ENCODE assay signal across 11 cellular contexts in the genomic region with DNA sequence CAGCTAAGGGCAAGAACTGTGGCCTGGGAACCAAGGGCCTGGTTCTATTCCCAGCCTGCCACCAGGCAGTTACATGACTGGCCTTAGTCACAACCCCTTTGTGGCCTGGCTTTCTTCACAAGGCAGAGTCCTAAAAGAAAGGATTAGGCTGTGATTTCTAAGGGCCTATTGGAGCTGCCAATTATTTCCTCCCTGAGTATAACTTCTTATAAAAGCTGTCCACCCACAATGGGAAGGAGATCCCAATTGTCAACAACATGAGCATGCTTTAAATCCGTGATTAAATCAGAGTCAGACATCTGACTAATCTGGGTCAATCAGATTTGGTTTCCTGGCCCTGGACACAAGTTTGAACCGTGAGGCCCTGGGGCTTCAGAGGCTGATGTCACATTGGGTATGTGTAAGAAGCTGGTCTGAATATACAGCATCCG.
DNase-seq lines count a peak whose midpoint lies in the region; ATAC-seq, FAIRE-seq and TF ChIP-seq lines count a peak whose summit lies in the region.
"Had no signal": no experiment of that assay in that cellular context is flagged by ENCODE, and none has a peak within 500 bp of the region (broad histone marks: within the 10 kb centered on the region; RNA-seq: fewer than 3 reads in every experiment).

No MANE protein-coding gene starts in this region.

- POLR2A ChIA-PET in T-cell (lab: Charles Lee): no interaction called here

- in situ Hi-C loops in KBM-7 (cut with MboI; ENCODE audit: low pct_unique_long_range_greater_than_20kb, low sequenced_read_pairs): no loop called here

- FAIRE-seq in urothelium cell line (lab: Jason Lieb, UNC): no peak

- CTCF ChIA-PET in T-cell (lab: Charles Lee): interaction anchor here (0.5 to 11.2 kb wide), 11 partner anchors 10 to 115 kb away, joined by 3 to 108 read pairs (median 5); no protein-coding TSS in a partner anchor

- H3K36me3 Mint-ChIP-seq in T-cell: no peaks in the 10 kb centered on the region

- no peaks in the 10 kb centered on the region for H3K27me3 Mint-ChIP-seq in T-cell

- no peaks in the 10 kb centered on the region for H3K4me1 ChIP-seq in HUES48 (ENCODE audit: control insufficient read depth, insufficient read depth, low read length)

- no peak overlapping the region for H3K4me3 ChIP-seq in HUES48 (ENCODE audit: low read depth, low read length)
- no peak overlapping the region for H3K4me3 ChIP-seq in coronary artery

- H3K9ac ChIP-seq in HUES48 (ENCODE audit: low read depth, low read length): no peak overlapping the region

- no peak overlapping the region for H3K4me3 Mint-ChIP-seq in T-cell

- no peak for TF ChIP-seq CTCF in coronary artery (IDR thresholded peaks at IDR 0.05)

- no peak overlapping the region for H3K27ac Mint-ChIP-seq in T-cell

- H3K27ac ChIP-seq in HUES48 (ENCODE audit: low read depth, low read length) (peak overlapping the region; percentile 54), coronary artery (peak overlapping the region; percentile 12 to 58)

- H3K4me1 Mint-ChIP-seq in T-cell: no peaks in the 10 kb centered on the region

- ATAC-seq in T-cell (replicated peaks in 1 of 4): no peak

- H3K27me3 ChIP-seq in HUES48 (ENCODE audit: control insufficient read depth, insufficient read depth, low read length): no peaks in the 10 kb centered on the region

- H3K9me3 ChIP-seq in HUES48 (ENCODE audit: control insufficient read depth, insufficient read depth, low read length): no peaks in the 10 kb centered on the region

- DNase-seq in AG08396 (ENCODE audit: low spot score) (peak; percentile 29), coronary artery (ENCODE audit: low spot score) (no peak), myocyte (ENCODE audit: low read depth) (peak; percentile 77), urothelium cell line (ENCODE audit: low spot score) (no peak), T-cell (no peak), KBM-7 (no peak), NCI-H1694 (lab: John Stamatoyannopoulos, UW) (no peak)
- DNase-seq: activated naive CD4-positive, alpha-beta T cell treated with Interleukin-2 at 50 U/mL for 16 hours; NCI-H1092; occipital lobe had no signal

- H3K9me3 Mint-ChIP-seq in T-cell: no peaks in the 10 kb centered on the region

- H3K36me3 ChIP-seq in HUES48 (ENCODE audit: control insufficient read depth, insufficient read depth, low read length): no peaks in the 10 kb centered on the region

Comparison
In these comparisons a context has a peak if more than half of its experiments do, and no peak if none do; other contexts are left out.
1. DNase-seq: peak in AG08396 (single experiment) and myocyte (single experiment); none in coronary artery (single experiment), urothelium cell line (single experiment), T-cell (0 of 34), KBM-7 (single experiment) and NCI-H1694 (single experiment).